ENCODE assay signal across 15 cellular contexts in the genomic region with DNA sequence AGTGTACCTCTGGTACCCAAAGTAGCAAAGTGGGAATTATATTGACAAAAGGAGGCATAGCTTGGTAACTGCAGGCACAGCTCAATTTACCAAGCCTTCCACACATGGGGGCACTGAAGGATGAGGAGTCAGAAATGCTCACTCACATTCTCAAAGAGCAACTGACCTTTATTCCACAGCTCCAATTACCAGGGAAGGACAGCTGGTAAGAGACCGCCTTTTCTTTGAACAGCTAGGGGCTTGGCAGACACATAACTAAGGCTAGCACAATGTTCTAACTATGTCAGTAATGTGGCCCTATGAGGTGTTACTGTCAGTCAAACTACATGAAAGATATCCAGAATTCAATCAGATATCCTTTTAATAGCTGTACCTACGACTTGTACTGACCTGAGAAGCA.
"Had no signal": no experiment of that assay in that cellular context is flagged by ENCODE, and none has a peak within 500 bp of the region (broad histone marks: within the 10 kb centered on the region; RNA-seq: fewer than 3 reads in every experiment).

No MANE protein-coding gene starts in this region.

- H3K4me2 ChIP-seq: hepatocyte had no signal

- DNase-seq: activated CD4-positive, alpha-beta T cell treated with anti-CD3 and anti-CD28 coated beads for 36 hours; activated CD8-positive, alpha-beta T cell treated with anti-CD3 and anti-CD28 coated beads for 36 hours; activated effector memory CD4-positive, alpha-beta T cell treated with anti-CD3 and anti-CD28 coated beads, Interleukin-2, amount 50 U/mL, for 16 hours; activated T-cell treated with anti-CD3 and anti-CD28 coated beads, Interleukin-2, amount 50 U/mL, for 4 hours; adrenal gland; pancreas; T-helper 17 cell had no signal

- H3K4me1 Mint-ChIP-seq: activated CD4-positive, alpha-beta T cell treated with anti-CD3 and anti-CD28 coated beads for 36 hours; stimulated activated effector memory CD8-positive, alpha-beta T cell treated with anti-CD3 and anti-CD28 coated beads, Interleukin-12 subunit alpha, Interleukin-12 subunit beta, amount 100 ng/mL, for 72 hours had no signal

- H3K27ac ChIP-seq: adrenal gland, coronary artery, esophagus muscularis mucosa, hepatocyte, pancreas, thoracic aorta had no signal

- H3K27ac Mint-ChIP-seq: activated CD4-positive, alpha-beta T cell treated with anti-CD3 and anti-CD28 coated beads for 36 hours; activated CD8-positive, alpha-beta T cell treated with anti-CD3 and anti-CD28 coated beads for 36 hours; activated naive CD4-positive, alpha-beta T cell treated with anti-CD3 and anti-CD28 coated beads, Interleukin-2, amount 50 U/mL, for 24 hours; stimulated activated effector memory CD8-positive, alpha-beta T cell treated with anti-CD3 and anti-CD28 coated beads, Interleukin-12 subunit alpha, Interleukin-12 subunit beta, amount 100 ng/mL, for 72 hours; T-helper 17 cell had no signal

- H3K4me3 ChIP-seq: adrenal gland, coronary artery, esophagus muscularis mucosa, hepatocyte, pancreas, thoracic aorta had no signal

- FAIRE-seq: keratinocyte, urothelium cell line had no signal

- H3K4me3 Mint-ChIP-seq: activated CD4-positive, alpha-beta T cell treated with anti-CD3 and anti-CD28 coated beads for 36 hours; activated CD8-positive, alpha-beta T cell treated with anti-CD3 and anti-CD28 coated beads for 36 hours; activated naive CD4-positive, alpha-beta T cell treated with anti-CD3 and anti-CD28 coated beads, Interleukin-2, amount 50 U/mL, for 24 hours; activated T-cell treated with anti-CD3 and anti-CD28 coated beads, Interleukin-2, amount 50 U/mL, for 4 hours; stimulated activated effector memory CD8-positive, alpha-beta T cell treated with anti-CD3 and anti-CD28 coated beads, Interleukin-12 subunit alpha, Interleukin-12 subunit beta, amount 100 ng/mL, for 72 hours; T-helper 17 cell had no signal

- H3K9me3 Mint-ChIP-seq: activated CD8-positive, alpha-beta T cell treated with anti-CD3 and anti-CD28 coated beads for 36 hours; activated naive CD4-positive, alpha-beta T cell treated with anti-CD3 and anti-CD28 coated beads, Interleukin-2, amount 50 U/mL, for 24 hours; activated T-cell treated with anti-CD3 and anti-CD28 coated beads, Interleukin-2, amount 50 U/mL, for 4 hours; stimulated activated effector memory CD8-positive, alpha-beta T cell treated with anti-CD3 and anti-CD28 coated beads, Interleukin-12 subunit alpha, Interleukin-12 subunit beta, amount 100 ng/mL, for 72 hours had no signal

- H3K27me3 Mint-ChIP-seq: activated CD4-positive, alpha-beta T cell treated with anti-CD3 and anti-CD28 coated beads for 36 hours; activated CD8-positive, alpha-beta T cell treated with anti-CD3 and anti-CD28 coated beads for 36 hours; activated naive CD4-positive, alpha-beta T cell treated with anti-CD3 and anti-CD28 coated beads, Interleukin-2, amount 50 U/mL, for 24 hours; T-helper 17 cell had no signal

- H3K9me3 ChIP-seq: adrenal gland, esophagus muscularis mucosa, pancreas, thoracic aorta had no signal

- H3K27me3 ChIP-seq: adrenal gland, esophagus muscularis mucosa, hepatocyte, pancreas had no signal

- H3K4me1 ChIP-seq: adrenal gland had no signal

- H2AFZ ChIP-seq: hepatocyte had no signal

- H3K36me3 ChIP-seq: adrenal gland, esophagus muscularis mucosa, pancreas, thoracic aorta had no signal

- ATAC-seq: activated CD4-positive, alpha-beta T cell treated with anti-CD3 and anti-CD28 coated beads for 36 hours; activated CD8-positive, alpha-beta T cell treated with anti-CD3 and anti-CD28 coated beads for 36 hours; activated T-cell treated with anti-CD3 and anti-CD28 coated beads, Interleukin-2, amount 50 U/mL, for 4 hours; pancreas; stimulated activated effector memory CD8-positive, alpha-beta T cell treated with anti-CD3 and anti-CD28 coated beads, Interleukin-12 subunit alpha, Interleukin-12 subunit beta, amount 100 ng/mL, for 72 hours; T-helper 17 cell had no signal
